In the genomic region with DNA sequence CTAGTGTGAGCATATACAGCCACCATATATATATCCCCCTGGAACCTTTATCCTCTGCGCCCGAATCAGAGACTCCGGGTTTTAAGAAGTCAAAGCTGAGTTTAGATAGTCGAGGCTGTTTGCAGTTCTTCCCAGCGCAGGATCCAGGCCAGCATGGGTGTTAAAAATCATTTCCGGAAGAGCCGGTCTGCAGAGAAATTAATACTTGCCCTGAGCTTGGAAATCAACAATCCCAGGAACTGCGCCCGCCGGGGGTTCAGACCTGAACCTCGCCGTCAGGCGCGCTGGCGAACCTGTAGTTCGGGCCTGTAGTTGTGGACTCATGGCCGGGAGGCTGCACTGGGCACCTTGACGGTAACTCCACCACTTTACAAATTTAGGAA, we compare ENCODE assay signal across 1 cellular context.
TF ChIP-seq lines count a peak whose summit lies in the region.

No MANE protein-coding gene starts in this region.

TF ChIP-seq in SK-N-SH treated with all-trans-retinoic acid at 6 μM for 48 hours, 23 proteins besides CTCF, POLR2A, EP300 and RAD21 (continued from another document):
- TF ChIP-seq OSR1 (CRISPR knock-in tag; IDR thresholded peaks at IDR 0.05), result no peak
